In the genomic region with DNA sequence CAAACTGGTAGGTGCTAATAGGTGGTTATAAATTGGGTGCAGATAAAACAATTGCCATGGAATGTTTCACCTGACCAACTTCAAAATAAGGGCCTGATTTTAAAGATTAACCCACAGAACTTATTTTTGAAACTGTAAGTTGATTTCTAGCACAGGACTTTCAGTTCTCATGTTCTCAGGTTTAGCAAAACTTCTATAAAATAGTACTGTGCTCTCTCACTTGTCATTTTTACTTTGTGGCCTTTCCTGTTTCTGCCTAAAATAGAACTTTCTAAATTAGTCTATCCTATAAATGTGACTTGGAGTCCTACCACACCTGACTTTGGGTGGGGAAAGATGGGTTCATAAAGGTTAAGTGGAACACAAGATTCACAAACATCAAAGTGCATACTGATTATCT, we compare ENCODE assay signal across 8 cellular contexts. TPM values are rescaled to one million over a fixed set of nuclear protein-coding genes. Genes with fewer than 3 reads are reported as not detected.
A peak's percentile ranks its signal among the peaks of the same experiment; 100 is the strongest.
DNase-seq lines count a peak whose midpoint lies in the region; ATAC-seq and TF ChIP-seq lines count a peak whose summit lies in the region.
"Had no signal": no experiment of that assay in that cellular context is flagged by ENCODE, and none has a peak within 500 bp of the region (broad histone marks: within the 10 kb centered on the region; RNA-seq: fewer than 3 reads in every experiment).

No MANE protein-coding gene starts in this region.

- peak overlapping the region; percentile 90 for H3K27ac Mint-ChIP-seq in memory B cell

- TF ChIP-seq EP300 in upper lobe of left lung (IDR thresholded peaks at IDR 0.05): no peak

- H3K4me3 ChIP-seq in upper lobe of left lung: no peak overlapping the region
- H3K4me3 ChIP-seq in A673 (ENCODE audit: low read depth, low read length, poor library complexity, severe bottlenecking): no peak overlapping the region
- H3K4me3 ChIP-seq: heart left ventricle had no signal

- H3K4me3 Mint-ChIP-seq in memory B cell: peak overlapping the region; percentile 59

- no TSS peak for BruUV-seq in A673 (replicated peaks; lab: Mats Ljungman, UMichigan)

- TF ChIP-seq CTCF in upper lobe of left lung (IDR thresholded peaks at IDR 0.05) (no peak), A673 (conservative IDR thresholded peaks at IDR 0.05; ENCODE audit: low read depth, low read length) (no peak)

- no peak for DNase-seq in memory B cell (ENCODE audit: low spot score in 2 of 2)
- DNase-seq in upper lobe of left lung: no peak
- no peak for DNase-seq in T-helper 9 cell
- no peak for DNase-seq in A673 (ENCODE audit: low spot score)
- DNase-seq: heart left ventricle had no signal

- no peaks in the 10 kb centered on the region for H3K36me3 ChIP-seq in upper lobe of left lung
- H3K36me3 ChIP-seq in A673 (ENCODE audit: insufficient read depth, low read length, poor library complexity, severe bottlenecking): no peaks in the 10 kb centered on the region
- H3K36me3 ChIP-seq: heart left ventricle had no signal

- intact Hi-C loops in A673 (cut with micrococcal nuclease; ENCODE audit: unreplicated experiment): no loop called here

- peaks cover 46% of the 10 kb centered on the region for H3K4me1 Mint-ChIP-seq in memory B cell

- POLR2A ChIA-PET in A673 (lab: Charles Lee; ENCODE audit: low non-redundant PET): no interaction called here

- peaks cover 19% of the 10 kb centered on the region for H3K36me3 Mint-ChIP-seq in memory B cell

- H3K4me1 ChIP-seq in upper lobe of left lung: peaks cover 5 to 20% (median 10%) of the 10 kb centered on the region in 4 donors
- H3K4me1 ChIP-seq in A673 (ENCODE audit: insufficient read depth, low read length, poor library complexity, severe bottlenecking): no peaks in the 10 kb centered on the region

- ATAC-seq in GM18861 (IDR thresholded peaks at IDR 0.05; ENCODE audit: unreplicated experiment): peak; percentile 55
- peak; percentile 45 for ATAC-seq in GM21526 (IDR thresholded peaks at IDR 0.05; ENCODE audit: low FRiP score, unreplicated experiment)
- ATAC-seq in HG03342 (IDR thresholded peaks at IDR 0.05; ENCODE audit: unreplicated experiment): peak; percentile 43
- ATAC-seq in memory B cell (ENCODE audit: low read depth): peak; percentile 14
- ATAC-seq in upper lobe of left lung (ENCODE audit: low FRiP score in 2 of 2): no peak
- ATAC-seq: heart left ventricle had no signal

- no peak overlapping the region for H3K27ac ChIP-seq in upper lobe of left lung
- no peak overlapping the region for H3K27ac ChIP-seq in A673 (ENCODE audit: low read depth, low read length, poor library complexity, severe bottlenecking)
- H3K27ac ChIP-seq: heart left ventricle had no signal

- no peaks in the 10 kb centered on the region for H3K27me3 Mint-ChIP-seq in memory B cell

- TF ChIP-seq POLR2A in upper lobe of left lung (IDR thresholded peaks at IDR 0.05): no peak

- H3K9me3 ChIP-seq in upper lobe of left lung: no peaks in the 10 kb centered on the region
- H3K9me3 ChIP-seq in A673 (ENCODE audit: low read depth, low read length, poor library complexity, severe bottlenecking): no peaks in the 10 kb centered on the region
- H3K9me3 ChIP-seq: heart left ventricle had no signal

- peaks cover 2% of the 10 kb centered on the region for H3K9me3 Mint-ChIP-seq in memory B cell

- CTCF ChIA-PET in A673 (lab: Charles Lee): no interaction called here

- no peaks in the 10 kb centered on the region for H3K27me3 ChIP-seq in upper lobe of left lung
- no peaks in the 10 kb centered on the region for H3K27me3 ChIP-seq in A673 (replicated peaks; ENCODE audit: insufficient read depth, low read depth, low read length, poor library complexity)
- H3K27me3 ChIP-seq: heart left ventricle had no signal

RNA-seq across cellular contexts. Expression of gene BTLA, which starts 38.8 kb away (rescaled TPM):
- total RNA-seq in upper lobe of left lung (10 to 100 TPM in 1 of 6 donors, 1 to 10 TPM in 4, not detected in 1; 1.0 to 11.3 (median 1.0) TPM), A673 (2021) (not detected in 2 replicates)

Comparison
In these comparisons a context has a peak if more than half of its experiments do, and no peak if none do; other contexts are left out.
1. ATAC-seq: peak in GM18861 (single experiment), GM21526 (single experiment), HG03342 (single experiment) and memory B cell (single experiment); none in upper lobe of left lung (0 of 2).